ENCODE assay signal across 8 cellular contexts in the genomic region with DNA sequence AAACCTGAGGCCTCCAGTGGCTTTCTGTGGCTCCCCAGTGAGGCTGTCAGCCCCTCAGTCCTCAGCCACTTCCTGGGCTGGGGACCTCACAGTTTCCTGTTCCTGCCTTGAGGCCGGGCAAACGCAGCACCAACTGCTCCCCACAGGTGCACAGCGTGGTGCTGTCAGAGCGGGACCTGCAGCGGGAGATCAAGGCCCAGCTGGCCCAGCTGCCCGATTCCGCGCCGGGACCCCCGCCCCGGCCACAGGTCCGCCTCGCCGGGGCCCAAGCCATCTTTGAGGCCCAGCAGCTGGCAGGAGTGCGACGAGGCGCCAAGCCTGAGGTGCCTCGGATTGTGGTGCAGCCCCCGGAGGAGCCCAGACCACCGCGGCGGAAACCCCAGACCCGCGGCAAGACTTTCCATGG. TPM values are rescaled to one million over a fixed set of nuclear protein-coding genes. Genes with fewer than 3 reads are reported as not detected.
A peak's percentile ranks its signal among the peaks of the same experiment; 100 is the strongest.
DNase-seq lines count a peak whose midpoint lies in the region; ATAC-seq and TF ChIP-seq lines count a peak whose summit lies in the region.

No MANE protein-coding gene starts in this region.

- no peaks in the 10 kb centered on the region for H3K36me3 ChIP-seq in SK-N-SH (replicated peaks in 1 of 2; ENCODE audit: control insufficient read depth in 1 of 2, insufficient read depth in 2 of 2, low read length in 1 of 2)
- no peaks in the 10 kb centered on the region for H3K36me3 ChIP-seq in PC-9 (ENCODE audit: low read depth)

- H3K27ac Mint-ChIP-seq in activated naive CD4-positive, alpha-beta T cell treated with anti-CD3 and anti-CD28 coated beads, Interleukin-2, amount 50 U/mL, for 72 hours, result peak overlapping the region in 1 of 2 donors; percentile 85
- H3K27ac Mint-ChIP-seq in stimulated activated memory B cell treated with anti-CD40 and anti-IgM and Interleukin-4, amounts not matched to agents 10 μg/mL and 1 μg/mL and 100 μg/mL, for 72 hours, result peak overlapping the region; percentile 75

- H3K79me2 ChIP-seq in SK-N-SH (ENCODE audit: insufficient read depth) (no peaks in the 10 kb centered on the region), PC-9 (ENCODE audit: low read depth) (no peaks in the 10 kb centered on the region)

- no peaks in the 10 kb centered on the region for H3F3A ChIP-seq in SK-N-SH (replicated peaks; ENCODE audit: insufficient read depth)
- H3F3A ChIP-seq in PC-9 (ENCODE audit: insufficient read depth, low read depth), result peaks cover 15% of the 10 kb centered on the region; the same call in 1 of the 2 replicates

- ATAC-seq in activated naive CD4-positive, alpha-beta T cell treated with anti-CD3 and anti-CD28 coated beads, Interleukin-2, amount 50 U/mL, for 72 hours, result peak; percentile 64 to 72
- ATAC-seq in stimulated activated memory B cell treated with anti-CD40 and anti-IgM and Interleukin-4, amounts not matched to agents 10 μg/mL and 1 μg/mL and 100 μg/mL, for 72 hours, result peak; percentile 77

- TF ChIP-seq CTCF in SK-N-SH (IDR thresholded peaks at IDR 0.05) (no peak), PC-9 (conservative IDR thresholded peaks at IDR 0.05) (no peak)

- TF ChIP-seq RAD21 in SK-N-SH (IDR thresholded peaks at IDR 0.05; ENCODE audit: low read length), result no peak

- H3K36me3 Mint-ChIP-seq in activated naive CD4-positive, alpha-beta T cell treated with anti-CD3 and anti-CD28 coated beads, Interleukin-2, amount 50 U/mL, for 72 hours, result peaks cover 19 to 39% of the 10 kb centered on the region in 2 donors
- peaks cover 11% of the 10 kb centered on the region for H3K36me3 Mint-ChIP-seq in stimulated activated memory B cell treated with anti-CD40 and anti-IgM and Interleukin-4, amounts not matched to agents 10 μg/mL and 1 μg/mL and 100 μg/mL, for 72 hours

- H3K4me2 ChIP-seq in SK-N-SH, result no peak overlapping the region
- H3K4me2 ChIP-seq in PC-9, result no peak overlapping the region

- H3K9me3 ChIP-seq in SK-N-SH, result no peaks in the 10 kb centered on the region
- H3K9me3 ChIP-seq in PC-9 (ENCODE audit: insufficient read depth, low read depth), result no peaks in the 10 kb centered on the region

- CTCF ChIA-PET in SK-N-SH (lab: Yijun Ruan, JAX), result no interaction called here
- CTCF ChIA-PET in PC-9 (lab: Charles Lee), result no interaction called here

- no TSS peak for BruUV-seq in PC-9 (replicated peaks; lab: Mats Ljungman, UMichigan)

- H2AFZ ChIP-seq in SK-N-SH (ENCODE audit: low read depth) (no peak overlapping the region), PC-9 (no peak overlapping the region)

- H3K27ac ChIP-seq in SK-N-SH (ENCODE audit: low read depth in 2 of 2, low read length in 1 of 2) (no peak overlapping the region), PC-9 (no peak overlapping the region)

- no peaks in the 10 kb centered on the region for H3K9me2 ChIP-seq in SK-N-SH
- no peaks in the 10 kb centered on the region for H3K9me2 ChIP-seq in PC-9 (ENCODE audit: insufficient read depth)

- no peaks in the 10 kb centered on the region for H3K27me3 Mint-ChIP-seq in stimulated activated memory B cell treated with anti-CD40 and anti-IgM and Interleukin-4, amounts not matched to agents 10 μg/mL and 1 μg/mL and 100 μg/mL, for 72 hours

- no peak for TF ChIP-seq EP300 in SK-N-SH (IDR thresholded peaks at IDR 0.05; ENCODE audit: borderline replicate concordance in 1 of 2, low read depth in 1 of 2, low read length in 1 of 2)

- POLR2A ChIA-PET in SK-N-SH (lab: Yijun Ruan, JAX), result no interaction called here
- POLR2A ChIA-PET in PC-9 (lab: Charles Lee; ENCODE audit: unreplicated experiment), result no interaction called here

- TF ChIP-seq POLR2A in GM19193 (IDR thresholded peaks at IDR 0.05; ENCODE audit: extremely low read depth, insufficient read depth, insufficient read length), result peak; percentile 76

- WGBS in SK-N-SH (ENCODE audit: low lambda C conversion rate), result 94% methylated on average over 9 of the region's 24 CpGs

- H4K20me1 ChIP-seq in SK-N-SH (ENCODE audit: insufficient read depth) (no peaks in the 10 kb centered on the region), PC-9 (ENCODE audit: insufficient read depth) (no peaks in the 10 kb centered on the region)

- no peak overlapping the region for H3K4me3 ChIP-seq in SK-N-SH (ENCODE audit: low read depth in 2 of 2, low read length in 1 of 2)
- H3K4me3 ChIP-seq in PC-9, result no peak overlapping the region

- peak overlapping the region; percentile 89 for H3K4me3 Mint-ChIP-seq in stimulated activated memory B cell treated with anti-CD40 and anti-IgM and Interleukin-4, amounts not matched to agents 10 μg/mL and 1 μg/mL and 100 μg/mL, for 72 hours

- DNase-seq in NAMALWA (ENCODE audit: low spot score), result peak; percentile 92
- DNase-seq in activated naive CD4-positive, alpha-beta T cell treated with anti-CD3 and anti-CD28 coated beads, Interleukin-2, amount 50 U/mL, for 72 hours (ENCODE audit: low spot score in 2 of 2), result peak in 1 of 2 donors; percentile 83
- no peak for DNase-seq in HK-2 (ENCODE audit: unreplicated experiment)
- DNase-seq in SK-N-SH, result no peak
- no peak for DNase-seq in PC-9
- DNase-seq in NCI-H526 (lab: John Stamatoyannopoulos, UW), result no peak

- intact Hi-C loops in PC-9 (cut with micrococcal nuclease; ENCODE audit: unreplicated experiment), result no loop called here

- no peak overlapping the region for H3K9ac ChIP-seq in SK-N-SH

- no peaks in the 10 kb centered on the region; a peak in 1 of 4 replicates for H3K4me1 ChIP-seq in SK-N-SH (ENCODE audit: control insufficient read depth in 1 of 2, insufficient read depth in 2 of 2, low read depth in 1 of 2, low read length in 1 of 2)
- no peaks in the 10 kb centered on the region for H3K4me1 ChIP-seq in PC-9 (replicated peaks; ENCODE audit: insufficient read depth)

- H3K9me3 Mint-ChIP-seq in activated naive CD4-positive, alpha-beta T cell treated with anti-CD3 and anti-CD28 coated beads, Interleukin-2, amount 50 U/mL, for 72 hours, result no peaks in the 10 kb centered on the region
- H3K9me3 Mint-ChIP-seq in stimulated activated memory B cell treated with anti-CD40 and anti-IgM and Interleukin-4, amounts not matched to agents 10 μg/mL and 1 μg/mL and 100 μg/mL, for 72 hours, result no peaks in the 10 kb centered on the region

- H3K27me3 ChIP-seq in SK-N-SH (ENCODE audit: insufficient read depth) (no peaks in the 10 kb centered on the region), PC-9 (ENCODE audit: insufficient read depth, low read depth) (no peaks in the 10 kb centered on the region)

- H3K4me1 Mint-ChIP-seq in stimulated activated memory B cell treated with anti-CD40 and anti-IgM and Interleukin-4, amounts not matched to agents 10 μg/mL and 1 μg/mL and 100 μg/mL, for 72 hours, result peaks cover 99% of the 10 kb centered on the region

TF ChIP-seq in SK-N-SH, 30 proteins besides CTCF, POLR2A, EP300 and RAD21 (continues in another document):
- no peak for TF ChIP-seq FOSL2 (IDR thresholded peaks at IDR 0.05; ENCODE audit: borderline replicate concordance, low read depth)
- no peak for TF ChIP-seq ZBTB33 (IDR thresholded peaks at IDR 0.05; ENCODE audit: borderline replicate concordance, low read depth)
- TF ChIP-seq RXRA (IDR thresholded peaks at IDR 0.05; ENCODE audit: borderline replicate concordance, low read depth), result no peak
- TF ChIP-seq ELF1 (IDR thresholded peaks at IDR 0.05), result no peak

RNA-seq across cellular contexts. Expression of gene TBC1D10C, which starts 5.4 kb away (rescaled TPM):
- total RNA-seq in activated naive CD4-positive, alpha-beta T cell treated with anti-CD3 and anti-CD28 coated beads, Interleukin-2, amount 50 U/mL, for 72 hours, result 100 to 1,000 TPM; 135 to 155 TPM
- polyA plus RNA-seq in SK-N-SH (2012; rRNA removed), result 0.05 TPM in 1 of 2 replicates, not detected in the other
- polyA plus RNA-seq in SK-N-SH (2012; cell fraction: cytosol; rRNA removed), result not detected in 2 replicates
- 0.08 and 0.31 TPM in 2 replicates for polyA plus RNA-seq in SK-N-SH (2012; cell fraction: nucleus; rRNA removed)
- total RNA-seq in PC-9 (2021), result 0.58 TPM in 1 of 2 replicates, not detected in the other

RNA-seq across cellular contexts. Expression of gene CARNS1, which starts 6.2 kb away (rescaled TPM):
- total RNA-seq in activated naive CD4-positive, alpha-beta T cell treated with anti-CD3 and anti-CD28 coated beads, Interleukin-2, amount 50 U/mL, for 72 hours, result 1 to 10 TPM; 1.4 to 4.5 TPM
- 0.15 and 0.23 TPM in 2 replicates for polyA plus RNA-seq in SK-N-SH (2012; rRNA removed)
- polyA plus RNA-seq in SK-N-SH (2012; cell fraction: cytosol; rRNA removed), result 0.05 and 0.09 TPM in 2 replicates
- polyA plus RNA-seq in SK-N-SH (2012; cell fraction: nucleus; rRNA removed), result 1.3 and 1.9 TPM in 2 replicates
- 0.15 and 0.35 TPM in 2 replicates for total RNA-seq in PC-9 (2021)

RNA-seq across cellular contexts. Expression of gene PPP1CA, which starts 7.6 kb away (rescaled TPM):
- total RNA-seq in activated naive CD4-positive, alpha-beta T cell treated with anti-CD3 and anti-CD28 coated beads, Interleukin-2, amount 50 U/mL, for 72 hours, result 100 to 1,000 TPM; 238 to 253 TPM
- polyA plus RNA-seq in SK-N-SH (2012; rRNA removed), result 210 and 261 TPM in 2 replicates
- polyA plus RNA-seq in SK-N-SH (2012; cell fraction: cytosol; rRNA removed), result 130 and 175 TPM in 2 replicates
- 181 and 248 TPM in 2 replicates for polyA plus RNA-seq in SK-N-SH (2012; cell fraction: nucleus; rRNA removed)
- total RNA-seq in PC-9 (2021), result 306 and 351 TPM in 2 replicates

RNA-seq across cellular contexts. Expression of gene RAD9A, which starts 17.5 kb away (rescaled TPM):
- 10 to 100 TPM; 35.6 to 53.7 TPM for total RNA-seq in activated naive CD4-positive, alpha-beta T cell treated with anti-CD3 and anti-CD28 coated beads, Interleukin-2, amount 50 U/mL, for 72 hours
- 21.5 and 22.3 TPM in 2 replicates for polyA plus RNA-seq in SK-N-SH (2012; rRNA removed)
- polyA plus RNA-seq in SK-N-SH (2012; cell fraction: cytosol; rRNA removed), result 4.8 and 8.6 TPM in 2 replicates
- 100 and 114 TPM in 2 replicates for polyA plus RNA-seq in SK-N-SH (2012; cell fraction: nucleus; rRNA removed)
- 62.8 and 79.8 TPM in 2 replicates for total RNA-seq in PC-9 (2021)

RNA-seq across cellular contexts. Expression of gene RPS6KB2, which starts 19.0 kb away (rescaled TPM):
- total RNA-seq in activated naive CD4-positive, alpha-beta T cell treated with anti-CD3 and anti-CD28 coated beads, Interleukin-2, amount 50 U/mL, for 72 hours, result 10 to 100 TPM; 64.3 to 68.8 TPM
- 52.0 and 53.2 TPM in 2 replicates for polyA plus RNA-seq in SK-N-SH (2012; rRNA removed)
- 26.2 and 38.7 TPM in 2 replicates for polyA plus RNA-seq in SK-N-SH (2012; cell fraction: cytosol; rRNA removed)
- polyA plus RNA-seq in SK-N-SH (2012; cell fraction: nucleus; rRNA removed), result 115 and 134 TPM in 2 replicates
- total RNA-seq in PC-9 (2021), result 52.0 and 54.0 TPM in 2 replicates

Comparison
In these comparisons a context has a peak if more than half of its experiments do, and no peak if none do; other contexts are left out.
1. RNA of gene TBC1D10C, which starts 5.4 kb away (total RNA-seq): 135 to 155 TPM in activated naive CD4-positive, alpha-beta T cell treated with anti-CD3 and anti-CD28 coated beads, Interleukin-2, amount 50 U/mL, for 72 hours; 0.58 TPM in PC-9; every median in the first group is over 10 times any median in the second.